Comparison of ENCODE assay signal across 15 cellular contexts in genomic region chrX:30992381-30992904, GRCh38.
DNase-seq lines count a peak whose midpoint lies in the region; ATAC-seq, FAIRE-seq and TF ChIP-seq lines count a peak whose summit lies in the region.
"Had no signal": no experiment of that assay in that cellular context is flagged by ENCODE, and none has a peak within 500 bp of the region (broad histone marks: within the 10 kb centered on the region; RNA-seq: fewer than 3 reads in every experiment).

No MANE protein-coding gene starts in this region.

- no peaks in the 10 kb centered on the region for H3K9me3 Mint-ChIP-seq in astrocyte (ENCODE audit: unreplicated experiment)
- H3K9me3 Mint-ChIP-seq: stimulated activated naive CD8-positive, alpha-beta T cell treated with anti-CD3 and anti-CD28 coated beads, Interleukin-15, Interleukin-2, amounts not matched to agents 100 ng/mL and 50 ng/mL, for 24 hours had no signal

- H3K27ac ChIP-seq in astrocyte (ENCODE audit: low read depth, low read length), result no peak overlapping the region
- H3K27ac ChIP-seq: BLaER1, dorsolateral prefrontal cortex, sigmoid colon had no signal

- peak; percentile 68 for ATAC-seq in mucosa of descending colon
- ATAC-seq in HG03378 (IDR thresholded peaks at IDR 0.05; ENCODE audit: unreplicated experiment), result no peak
- ATAC-seq in HG03280 (IDR thresholded peaks at IDR 0.05; ENCODE audit: unreplicated experiment), result no peak
- ATAC-seq: naive thymus-derived CD4-positive, alpha-beta T cell had no signal

- FAIRE-seq in astrocyte (lab: Jason Lieb, UNC), result no peak
- FAIRE-seq: G401.6 had no signal

- no peaks in the 10 kb centered on the region for H3K9me3 ChIP-seq in astrocyte (ENCODE audit: insufficient read depth, low read depth, low read length)
- H3K9me3 ChIP-seq in mucosa of descending colon, result no peaks in the 10 kb centered on the region
- H3K9me3 ChIP-seq: BLaER1, sigmoid colon had no signal

- TF ChIP-seq CTCF in astrocyte (IDR thresholded peaks at IDR 0.05; ENCODE audit: insufficient read depth, low read depth, low read length) (no peak), mucosa of descending colon (IDR thresholded peaks at IDR 0.05) (no peak)

- no peaks in the 10 kb centered on the region for H3K36me3 ChIP-seq in astrocyte (ENCODE audit: insufficient read depth, low read length)
- H3K36me3 ChIP-seq in mucosa of descending colon (ENCODE audit: low read depth), result no peaks in the 10 kb centered on the region
- H3K36me3 ChIP-seq: BLaER1, sigmoid colon had no signal

- no peaks in the 10 kb centered on the region for H3K36me3 Mint-ChIP-seq in astrocyte (ENCODE audit: low read depth, unreplicated experiment)
- H3K36me3 Mint-ChIP-seq: naive thymus-derived CD4-positive, alpha-beta T cell had no signal

- DNase-seq in DMS79 (lab: John Stamatoyannopoulos, UW), result peak; percentile 6
- peak; percentile 5 for DNase-seq in NCI-H2029 (lab: John Stamatoyannopoulos, UW)
- DNase-seq in astrocyte (ENCODE audit: low read depth), result peak; percentile 10
- peak in 1 of 3 donors; percentile 7 for DNase-seq in mucosa of descending colon
- no peak for DNase-seq in NCI-H82 treated with DMSO at 0.1 percent for 48 hours (lab: John Stamatoyannopoulos, UW; ENCODE audit: unreplicated experiment)
- DNase-seq in activated CD4-positive, CD25-positive, alpha-beta regulatory T cell (lab: John Stamatoyannopoulos, UW), result no peak
- DNase-seq: dorsolateral prefrontal cortex; naive thymus-derived CD4-positive, alpha-beta T cell; sigmoid colon; SW 1271 had no signal

- H4K20me1 ChIP-seq in astrocyte (ENCODE audit: insufficient read depth, low read length), result no peaks in the 10 kb centered on the region
- H4K20me1 ChIP-seq: BLaER1 had no signal

- H3K4me1 Mint-ChIP-seq in astrocyte (ENCODE audit: low read depth, unreplicated experiment), result peaks cover 5% of the 10 kb centered on the region

- no peaks in the 10 kb centered on the region for H3K27me3 Mint-ChIP-seq in astrocyte (ENCODE audit: low read depth, unreplicated experiment)
- H3K27me3 Mint-ChIP-seq: naive thymus-derived CD4-positive, alpha-beta T cell; stimulated activated naive CD8-positive, alpha-beta T cell treated with anti-CD3 and anti-CD28 coated beads, Interleukin-15, Interleukin-2, amounts not matched to agents 100 ng/mL and 50 ng/mL, for 24 hours had no signal

- no peak overlapping the region for H3K4me3 ChIP-seq in astrocyte (ENCODE audit: insufficient read depth, low read depth, low read length)
- H3K4me3 ChIP-seq in mucosa of descending colon, result no peak overlapping the region
- H3K4me3 ChIP-seq: BLaER1, dorsolateral prefrontal cortex, sigmoid colon had no signal

- H3K27ac Mint-ChIP-seq in astrocyte (ENCODE audit: unreplicated experiment), result no peak overlapping the region
- H3K27ac Mint-ChIP-seq: naive thymus-derived CD4-positive, alpha-beta T cell; stimulated activated naive CD8-positive, alpha-beta T cell treated with anti-CD3 and anti-CD28 coated beads, Interleukin-15, Interleukin-2, amounts not matched to agents 100 ng/mL and 50 ng/mL, for 24 hours had no signal

- H2AFZ ChIP-seq in astrocyte (ENCODE audit: low read depth, low read length), result no peak overlapping the region

- H3K79me2 ChIP-seq in astrocyte (ENCODE audit: insufficient read depth, low read length), result no peaks in the 10 kb centered on the region

- no peak overlapping the region for H3K9ac ChIP-seq in astrocyte (ENCODE audit: low read length)
- H3K9ac ChIP-seq: BLaER1 had no signal

- intact Hi-C loops in mucosa of descending colon (cut with DNase I, micrococcal nuclease), result no loop called here

- H3K27me3 ChIP-seq in astrocyte (ENCODE audit: insufficient read depth, low read length), result no peaks in the 10 kb centered on the region
- H3K27me3 ChIP-seq: BLaER1, sigmoid colon had no signal

- H3K4me3 Mint-ChIP-seq in astrocyte (ENCODE audit: unreplicated experiment), result no peak overlapping the region
- H3K4me3 Mint-ChIP-seq: naive thymus-derived CD4-positive, alpha-beta T cell; stimulated activated naive CD8-positive, alpha-beta T cell treated with anti-CD3 and anti-CD28 coated beads, Interleukin-15, Interleukin-2, amounts not matched to agents 100 ng/mL and 50 ng/mL, for 24 hours had no signal

- H3K4me2 ChIP-seq in astrocyte (ENCODE audit: low read length), result no peak overlapping the region
- H3K4me2 ChIP-seq: BLaER1 had no signal

- H3K4me1 ChIP-seq in astrocyte (ENCODE audit: insufficient read depth, low read length), result no peaks in the 10 kb centered on the region
- H3K4me1 ChIP-seq in mucosa of descending colon (ENCODE audit: low read depth), result no peaks in the 10 kb centered on the region
- H3K4me1 ChIP-seq: BLaER1, sigmoid colon had no signal

Comparison
In these comparisons a context has a peak if more than half of its experiments do, and no peak if none do; other contexts are left out.
1. DNase-seq: peak in DMS79 (single experiment), NCI-H2029 (single experiment) and astrocyte (single experiment); none in NCI-H82 treated with DMSO at 0.1 percent for 48 hours (single experiment) and activated CD4-positive, CD25-positive, alpha-beta regulatory T cell (0 of 4).